Comparison of ENCODE assay signal across 15 cellular contexts in the genomic region with DNA sequence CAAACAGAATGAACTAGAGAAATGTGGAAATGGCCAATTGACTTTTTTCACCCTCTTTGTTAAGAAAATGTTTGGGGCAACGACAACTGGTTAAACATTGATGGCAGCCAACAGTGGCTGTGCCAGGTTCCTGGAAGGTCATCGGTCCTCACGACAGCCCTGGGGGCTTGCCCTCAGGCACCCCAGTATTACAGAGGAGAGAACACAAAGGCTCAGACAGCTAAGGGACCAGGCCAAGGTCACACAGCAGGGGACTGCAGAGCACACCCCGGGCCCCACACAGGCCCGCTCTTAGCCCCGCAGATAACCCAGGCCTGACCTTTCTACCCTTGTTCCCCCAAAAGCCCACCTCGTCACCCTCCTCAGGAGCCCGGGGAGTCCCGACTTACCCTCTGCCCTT. TPM values are rescaled to one million over a fixed set of nuclear protein-coding genes. Genes with fewer than 3 reads are reported as not detected.
"Had no signal": no experiment of that assay in that cellular context is flagged by ENCODE, and none has a peak within 500 bp of the region (broad histone marks: within the 10 kb centered on the region; RNA-seq: fewer than 3 reads in every experiment).

No MANE protein-coding gene starts in this region.

- H3K9me3 Mint-ChIP-seq: activated T-cell treated with anti-CD3 and anti-CD28 coated beads, Interleukin-2, amount 50 U/mL, for 72 hours had no signal

- DNase-seq: activated CD4-positive, alpha-beta T cell treated with anti-CD3 and anti-CD28 coated beads, Interleukin-2, amount 50 U/mL, for 4 hours; activated effector memory CD4-positive, alpha-beta T cell treated with anti-CD3 and anti-CD28 coated beads, Interleukin-2, amount 50 U/mL, for 16 hours; activated naive CD4-positive, alpha-beta T cell treated with anti-CD3 and anti-CD28 coated beads, Interleukin-2, amount 50 U/mL, for 16 hours; activated T-cell treated with anti-CD3 and anti-CD28 coated beads, Interleukin-2, amount 50 U/mL, for 72 hours; effector CD8-positive, alpha-beta T cell; foreskin fibroblast; hippocampal formation; stimulated activated CD8-positive, alpha-beta memory T cell treated with anti-CD3 and anti-CD28 coated beads, Interleukin-4, amount 100 ng/mL, for 48 hours; stimulated activated naive CD4-positive, alpha-beta T cell; T-helper 17 cell; thyroid gland; WERI-Rb-1 had no signal

- H3K9me3 ChIP-seq: ascending aorta, thyroid gland had no signal

- H3K27ac Mint-ChIP-seq: activated T-cell treated with anti-CD3 and anti-CD28 coated beads, Interleukin-2, amount 50 U/mL, for 72 hours; T-helper 17 cell had no signal

- H3K4me1 ChIP-seq: ascending aorta had no signal

- FAIRE-seq: urothelium cell line had no signal

- H3K4me3 Mint-ChIP-seq: activated T-cell treated with anti-CD3 and anti-CD28 coated beads, Interleukin-2, amount 50 U/mL, for 72 hours; T-helper 17 cell had no signal

- H3K36me3 ChIP-seq: ascending aorta, thyroid gland, WERI-Rb-1 had no signal

- H3K27ac ChIP-seq: ascending aorta, thyroid gland, WERI-Rb-1 had no signal

RNA-seq across cellular contexts. Expression of gene TRPV4, which starts 1.3 kb away (rescaled TPM):
- total RNA-seq: activated CD8-positive, alpha-beta memory T cell treated with anti-CD3 and anti-CD28 coated beads for 36 hours; activated T-cell treated with anti-CD3 and anti-CD28 coated beads, Interleukin-2, amount 50 U/mL, for 72 hours; ascending aorta; T-helper 17 cell had no signal
